Comparison of ENCODE assay signal across 7 cellular contexts in genomic region chr1:54763814-54764131, GRCh38.
A peak's percentile ranks its signal among the peaks of the same experiment; 100 is the strongest.
DNase-seq lines count a peak whose midpoint lies in the region; ATAC-seq, FAIRE-seq and TF ChIP-seq lines count a peak whose summit lies in the region.

No MANE protein-coding gene starts in this region.

- no peaks in the 10 kb centered on the region for H3K9me3 ChIP-seq in HAP-1

- in situ Hi-C loops in HAP-1 (cut with MboI; ENCODE audit: low sequenced_read_pairs): no loop called here

- peak overlapping the region; percentile 77 for H3K4me3 ChIP-seq in HAP-1
- peak overlapping the region; percentile 96 for H3K4me3 ChIP-seq in fibroblast of pulmonary artery (replicated peaks; ENCODE audit: low read depth, low read length)
- H3K4me3 ChIP-seq in skeletal muscle cell (ENCODE audit: low read depth, low read length): peak overlapping the region; percentile 87

- H3K36me3 ChIP-seq in HAP-1 (replicated peaks): no peaks in the 10 kb centered on the region

- no peaks in the 10 kb centered on the region for H3K4me1 ChIP-seq in HAP-1

- DNase-seq in HAP-1 (ENCODE audit: low spot score in 2 of 2): peak in 1 of 2 experiments; percentile 4
- no peak for DNase-seq in fibroblast of pulmonary artery (ENCODE audit: low read depth)
- no peak for DNase-seq in skeletal muscle cell (ENCODE audit: low read depth)
- DNase-seq in D721Med (ENCODE audit: insufficient read length, low spot score): no peak
- DNase-seq in NCI-H774 (lab: John Stamatoyannopoulos, UW): no peak

- TF ChIP-seq CTCF in fibroblast of pulmonary artery (IDR thresholded peaks at IDR 0.05; ENCODE audit: low read length, missing control alignments) (no peak), D721Med (IDR thresholded peaks at IDR 0.05; ENCODE audit: insufficient read depth, missing control alignments) (no peak)

- FAIRE-seq in D721Med (lab: Jason Lieb, UNC): no peak

- no peaks in the 10 kb centered on the region for H3K27me3 ChIP-seq in HAP-1 (ENCODE audit: low read depth)

- ATAC-seq in SK-N-SH treated with all-trans-retinoic acid at 6 μM for 48 hours (peak; percentile 10), GM19328 (IDR thresholded peaks at IDR 0.05; ENCODE audit: unreplicated experiment) (no peak)

TF ChIP-seq in SK-N-SH treated with all-trans-retinoic acid at 6 μM for 48 hours, 23 proteins besides CTCF, POLR2A, EP300 and RAD21:
- TF ChIP-seq ZFP3 (CRISPR knock-in tag; IDR thresholded peaks at IDR 0.05): no peak
TF ChIP-seq in SK-N-SH treated with all-trans-retinoic acid at 6 μM for 48 hours: peak in this region for 0.
